In genomic region chr11:43643898-43644625, GRCh38 we compare ENCODE assay signal across 8 cellular contexts. TPM values are rescaled to one million over a fixed set of nuclear protein-coding genes. Genes with fewer than 3 reads are reported as not detected.
DNase-seq lines count a peak whose midpoint lies in the region; ATAC-seq, FAIRE-seq and TF ChIP-seq lines count a peak whose summit lies in the region.

No MANE protein-coding gene starts in this region.

- H3K4me1 ChIP-seq in kidney (ENCODE audit: control insufficient read depth in 1 of 2, insufficient read depth in 1 of 2, low read depth in 1 of 2, low read length in 2 of 2): peaks cover 8 to 10% of the 10 kb centered on the region in 2 donors

- DNase-seq in AG20443 (ENCODE audit: low spot score) (peak; percentile 97), NCI-H345 (lab: John Stamatoyannopoulos, UW) (peak; percentile 86), cerebellum (ENCODE audit: low spot score) (peak; percentile 88), kidney (peak; percentile 92)
- DNase-seq in activated CD4-positive, CD25-positive, alpha-beta regulatory T cell treated with anti-CD3 and anti-CD28 coated beads, Interleukin-2, amount 50 U/mL, for 72 hours: peak; percentile 84
- DNase-seq in stimulated activated CD4-positive, alpha-beta T cell treated with anti-CD3 and anti-CD28 coated beads, Interleukin-15, amount 100 ng/mL, for 1 hour (ENCODE audit: low read depth in 1 of 2, low spot score in 1 of 2): peak; percentile 70 to 73

- peak; percentile 100 for ATAC-seq in GM19025 (IDR thresholded peaks at IDR 0.05; ENCODE audit: low read depth, unreplicated experiment)
- ATAC-seq in HG03280 (IDR thresholded peaks at IDR 0.05; ENCODE audit: unreplicated experiment): peak; percentile 99

- H3K9ac ChIP-seq in kidney (ENCODE audit: low read length in 2 of 2): peak overlapping the region; percentile 83 to 87

- H3K9me3 ChIP-seq in kidney (ENCODE audit: control insufficient read depth in 1 of 2, low read length in 2 of 2): no peaks in the 10 kb centered on the region

- peak overlapping the region; percentile 95 to 100 for H3K4me3 ChIP-seq in kidney (ENCODE audit: low read length in 2 of 2)

- TF ChIP-seq CTCF in kidney (IDR thresholded peaks at IDR 0.05; ENCODE audit: borderline replicate concordance, extremely low read depth, insufficient read depth): peak; percentile 15

- H3K36me3 ChIP-seq in kidney (ENCODE audit: control insufficient read depth in 1 of 2, insufficient read depth in 2 of 2, low read length in 2 of 2): no peaks in the 10 kb centered on the region

- peak overlapping the region; percentile 39 to 57 for H3K27ac ChIP-seq in kidney (ENCODE audit: low read depth in 2 of 2, low read length in 2 of 2)

- intact Hi-C loops in kidney (cut with DNase I): no loop called here

- FAIRE-seq in kidney (lab: Jason Lieb, UNC): no peak

RNA-seq across cellular contexts. Expression of gene HSD17B12, which starts 36.5 kb away (rescaled TPM):
- total RNA-seq in cerebellum (96.3 TPM), kidney (100 TPM)
- 76.9 TPM for polyA plus RNA-seq in kidney (ENCODE audit: insufficient read depth, low read depth, low replicate concordance)

Comparison
In these comparisons a context has a peak if more than half of its experiments do, and no peak if none do; other contexts are left out.
1. Peak in every context shown above with its lines: DNase-seq, ATAC-seq, H3K4me3 ChIP-seq and H3K27ac ChIP-seq.